ENCODE assay signal across 1 cellular context in the genomic region with DNA sequence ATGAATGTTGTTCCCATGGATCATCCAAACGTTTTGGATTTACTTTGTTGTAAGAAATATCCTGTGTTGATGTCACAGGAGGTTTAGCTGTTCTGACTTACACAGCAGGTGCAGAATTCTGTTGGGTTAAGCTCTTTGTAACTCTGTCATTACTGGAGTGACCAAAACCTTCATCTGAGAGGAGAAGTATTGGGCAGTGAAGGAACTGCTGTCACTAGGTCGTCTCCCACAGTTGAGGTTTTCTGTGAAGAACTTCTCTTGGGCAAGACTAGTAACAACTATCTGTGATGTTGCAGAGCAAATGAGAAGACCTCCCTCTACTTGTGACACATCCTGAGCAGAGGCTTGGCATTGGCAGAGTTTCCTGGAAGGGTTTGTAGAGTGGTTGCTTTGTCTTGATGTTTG.
TF ChIP-seq lines count a peak whose summit lies in the region.

No MANE protein-coding gene starts in this region.

TF ChIP-seq in WTC11, 78 proteins besides CTCF, POLR2A, EP300 and RAD21 (continued from another document):
- TF ChIP-seq, protein P1, sequence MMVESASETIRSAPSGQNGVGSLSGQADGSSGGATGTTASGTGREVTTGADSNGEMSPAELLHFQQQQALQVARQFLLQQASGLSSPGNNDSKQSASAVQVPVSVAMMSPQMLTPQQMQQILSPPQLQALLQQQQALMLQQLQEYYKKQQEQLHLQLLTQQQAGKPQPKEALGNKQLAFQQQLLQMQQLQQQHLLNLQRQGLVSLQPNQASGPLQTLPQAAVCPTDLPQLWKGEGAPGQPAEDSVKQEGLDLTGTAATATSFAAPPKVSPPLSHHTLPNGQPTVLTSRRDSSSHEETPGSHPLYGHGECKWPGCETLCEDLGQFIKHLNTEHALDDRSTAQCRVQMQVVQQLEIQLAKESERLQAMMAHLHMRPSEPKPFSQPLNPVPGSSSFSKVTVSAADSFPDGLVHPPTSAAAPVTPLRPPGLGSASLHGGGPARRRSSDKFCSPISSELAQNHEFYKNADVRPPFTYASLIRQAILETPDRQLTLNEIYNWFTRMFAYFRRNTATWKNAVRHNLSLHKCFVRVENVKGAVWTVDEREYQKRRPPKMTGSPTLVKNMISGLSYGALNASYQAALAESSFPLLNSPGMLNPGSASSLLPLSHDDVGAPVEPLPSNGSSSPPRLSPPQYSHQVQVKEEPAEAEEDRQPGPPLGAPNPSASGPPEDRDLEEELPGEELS (CRISPR knock-in tag; IDR thresholded peaks at IDR 0.05), result no peak
- TF ChIP-seq JUN (CRISPR knock-in tag; IDR thresholded peaks at IDR 0.05) (no peak), ZNF219 (CRISPR knock-in tag; IDR thresholded peaks at IDR 0.05; ENCODE audit: borderline replicate concordance) (no peak)
